ENCODE assay signal across 28 cellular contexts in genomic region chr1:181984006-181984405, GRCh38.
"Had no signal": no experiment of that assay in that cellular context is flagged by ENCODE, and none has a peak within 500 bp of the region (broad histone marks: within the 10 kb centered on the region; RNA-seq: fewer than 3 reads in every experiment).

No MANE protein-coding gene starts in this region.

- H3K27ac ChIP-seq: brain microvascular endothelial cell, VCaP had no signal

- DNase-seq: activated B cell treated with CpG ODN at 0.5 μM for 24 hours; activated CD4-positive, alpha-beta memory T cell treated with anti-CD3 and anti-CD28 coated beads for 36 hours; activated CD4-positive, alpha-beta T cell treated with anti-CD3 and anti-CD28 coated beads for 4 hours; activated CD4-positive, alpha-beta T cell treated with anti-CD3 and anti-CD28 coated beads, Interleukin-2, amount 50 U/mL, for 1 hour; activated CD4-positive, CD25-positive, alpha-beta regulatory T cell treated with anti-CD3 and anti-CD28 coated beads, Interleukin-2, amount 50 U/mL, for 72 hours; activated CD8-positive, alpha-beta memory T cell treated with anti-CD3 and anti-CD28 coated beads, Interleukin-2, amount 10 ng/mL, durations not matched to agents 7 days and 5 days; activated CD8-positive, alpha-beta memory T cell treated with anti-CD3 and anti-CD28 coated beads, Interleukin-2, amount 50 U/mL, for 48 hours; activated effector memory CD4-positive, alpha-beta T cell treated with Interleukin-2 at 50 U/mL for 16 hours; activated naive CD4-positive, alpha-beta T cell treated with anti-CD3 and anti-CD28 coated beads, Interleukin-2, amount 10 ng/mL, durations not matched to agents 7 days and 5 days; activated naive CD8-positive, alpha-beta T cell treated with anti-CD3 and anti-CD28 coated beads, Interleukin-2, amount 50 U/mL, for 24 hours; activated T-cell treated with anti-CD3 and anti-CD28 coated beads, Interleukin-2, amount 50 U/mL, for 48 hours; aorta; brain microvascular endothelial cell; Karpas-422; NCI-H1105; NCI-H1417 treated with DMSO at 0.1 percent for 48 hours; NCI-H1694; NCI-H1930; NCI-H2081 treated with DMSO at 0.1 percent for 48 hours; NCI-H345; NCI-H524 treated with DMSO at 0.1 percent for 48 hours; SHP77; T-cell; T-helper 17 cell had no signal

- ATAC-seq: activated CD8-positive, alpha-beta memory T cell treated with anti-CD3 and anti-CD28 coated beads, Interleukin-2, amount 10 ng/mL, durations not matched to agents 7 days and 5 days; activated naive CD8-positive, alpha-beta T cell treated with anti-CD3 and anti-CD28 coated beads, Interleukin-2, amount 50 U/mL, for 24 hours; K562; Panc1; SK-N-SH treated with all-trans-retinoic acid at 6 μM for 48 hours; T-cell; T-helper 17 cell had no signal
